8 cellular contexts compared by ENCODE assay signal in genomic region chr6:108074359-108075144, GRCh38. TPM values are rescaled to one million over a fixed set of nuclear protein-coding genes. Genes with fewer than 3 reads are reported as not detected.
A peak's percentile ranks its signal among the peaks of the same experiment; 100 is the strongest.
DNase-seq lines count a peak whose midpoint lies in the region; ATAC-seq and TF ChIP-seq lines count a peak whose summit lies in the region.

A gene with protein sequence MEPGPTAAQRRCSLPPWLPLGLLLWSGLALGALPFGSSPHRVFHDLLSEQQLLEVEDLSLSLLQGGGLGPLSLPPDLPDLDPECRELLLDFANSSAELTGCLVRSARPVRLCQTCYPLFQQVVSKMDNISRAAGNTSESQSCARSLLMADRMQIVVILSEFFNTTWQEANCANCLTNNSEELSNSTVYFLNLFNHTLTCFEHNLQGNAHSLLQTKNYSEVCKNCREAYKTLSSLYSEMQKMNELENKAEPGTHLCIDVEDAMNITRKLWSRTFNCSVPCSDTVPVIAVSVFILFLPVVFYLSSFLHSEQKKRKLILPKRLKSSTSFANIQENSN (minus strand): TSS chr6:108074741. CDS start chr6:108074651, 90 bp downstream.

- peak; percentile 88 for DNase-seq in A673 (ENCODE audit: low spot score)
- DNase-seq in NCI-H2227 (lab: John Stamatoyannopoulos, UW; ENCODE audit: unreplicated experiment), result peak; percentile 90
- peak; percentile 83 for DNase-seq in mammary epithelial cell
- peak; percentile 99 for DNase-seq in iPS-NIHi7 (ENCODE audit: extremely low spot score)
- peak; percentile 99 for DNase-seq in spleen

- no peaks in the 10 kb centered on the region for H3K27me3 ChIP-seq in A673 (replicated peaks; ENCODE audit: insufficient read depth, low read depth, low read length, poor library complexity)
- H3K27me3 ChIP-seq in mammary epithelial cell (ENCODE audit: insufficient read depth, low read length), result no peaks in the 10 kb centered on the region
- H3K27me3 ChIP-seq in spleen (replicated peaks in 1 of 7), result no peaks in the 10 kb centered on the region

- peak within 1 kb of the TSS; percentile 95 for H2AFZ ChIP-seq in mammary epithelial cell (ENCODE audit: low read depth, low read length)

- ATAC-seq in GM18867 (IDR thresholded peaks at IDR 0.05; ENCODE audit: unreplicated experiment), result peak; percentile 97
- peak; percentile 92 for ATAC-seq in HG03097 (IDR thresholded peaks at IDR 0.05; ENCODE audit: low FRiP score, unreplicated experiment)

- WGBS in mammary epithelial cell (ENCODE audit: low coverage, missing lambda C conversion rate), result 3% methylated on average over 5 of the region's 86 CpGs
- WGBS in spleen, 5 donors, result 0 to 1% (median 0%) methylated on average over 45 to 86 of the region's 86 CpGs

- H3K4me1 ChIP-seq in A673 (ENCODE audit: insufficient read depth, low read length, poor library complexity, severe bottlenecking), result no peaks in the 10 kb centered on the region
- peaks cover 11% of the 10 kb centered on the region for H3K4me1 ChIP-seq in mammary epithelial cell (ENCODE audit: insufficient read depth, low read length)
- H3K4me1 ChIP-seq in spleen, result peaks cover 12 to 50% (median 25%) of the 10 kb centered on the region in 6 donors

- H3K4me2 ChIP-seq in mammary epithelial cell (ENCODE audit: insufficient read depth, low read depth, low read length), result peak within 1 kb of the TSS; percentile 76

- H3K9ac ChIP-seq in mammary epithelial cell (ENCODE audit: insufficient read depth, low read length), result peak within 1 kb of the TSS; percentile 58

- POLR2A ChIA-PET in A673 (lab: Charles Lee; ENCODE audit: low non-redundant PET), result no interaction called here

- in situ Hi-C loops in mammary epithelial cell (cut with MboI; ENCODE audit: low sequenced_read_pairs in 2 of 2), result no loop called here

- H3K36me3 ChIP-seq in A673 (ENCODE audit: insufficient read depth, low read length, poor library complexity, severe bottlenecking) (no peaks in the 10 kb centered on the region), mammary epithelial cell (ENCODE audit: insufficient read depth, low read length) (no peaks in the 10 kb centered on the region), spleen (no peaks in the 10 kb centered on the region)

- TF ChIP-seq POLR2A in spleen (IDR thresholded peaks at IDR 0.05), result peak in 1 of 3 donors; percentile 32

- H3K27ac ChIP-seq in A673 (ENCODE audit: low read depth, low read length, poor library complexity, severe bottlenecking) (peak within 1 kb of the TSS; percentile 33), mammary epithelial cell (ENCODE audit: insufficient read depth, low read depth, low read length) (peak within 1 kb of the TSS; percentile 68), spleen (peak within 1 kb of the TSS; percentile 84 to 93 (median 90))

- no peak for TF ChIP-seq CTCF in A673 (conservative IDR thresholded peaks at IDR 0.05; ENCODE audit: low read depth, low read length)
- TF ChIP-seq CTCF in WI38 (IDR thresholded peaks at IDR 0.05; ENCODE audit: low read depth, low read length), result no peak
- TF ChIP-seq CTCF in mammary epithelial cell (conservative IDR thresholded peaks at IDR 0.05 in 1 of 2, IDR thresholded peaks at IDR 0.05 in 1 of 2; ENCODE audit: extremely low read depth in 1 of 2, insufficient read depth in 1 of 2, low read depth in 1 of 2, low read length in 2 of 2), result no peak
- TF ChIP-seq CTCF in spleen (IDR thresholded peaks at IDR 0.05 in 8 of 11, conservative IDR thresholded peaks at IDR 0.05 in 3 of 11), result peak in 1 of 11 experiments; percentile 17

- H3K4me3 ChIP-seq in A673 (ENCODE audit: low read depth, low read length, poor library complexity, severe bottlenecking), result peak within 1 kb of the TSS; percentile 94
- peak within 1 kb of the TSS; percentile 66 for H3K4me3 ChIP-seq in WI38 (ENCODE audit: low read depth, low read length)
- peak within 1 kb of the TSS; percentile 68 to 86 (median 74) for H3K4me3 ChIP-seq in mammary epithelial cell (replicated peaks in 1 of 3; ENCODE audit: insufficient read depth in 1 of 3, low read depth in 2 of 3, low read length in 3 of 3)
- H3K4me3 ChIP-seq in spleen, result peak within 1 kb of the TSS; percentile 70 to 99 (median 94)

- CTCF ChIA-PET in A673 (lab: Charles Lee), result no interaction called here
- CTCF ChIA-PET in mammary epithelial cell (lab: Charles Lee; ENCODE audit: low non-redundant PET), result no interaction called here

- H4K20me1 ChIP-seq in mammary epithelial cell (ENCODE audit: insufficient read depth, low read length), result no peaks in the 10 kb centered on the region

- peaks cover 25% of the 10 kb centered on the region for H3K79me2 ChIP-seq in mammary epithelial cell (ENCODE audit: insufficient read depth, low read length)

- dilution Hi-C loops in mammary epithelial cell (cut with HindIII; ENCODE audit: low sequenced_read_pairs), result no loop called here

- H3K9me3 ChIP-seq in A673 (ENCODE audit: low read depth, low read length, poor library complexity, severe bottlenecking) (no peaks in the 10 kb centered on the region), mammary epithelial cell (replicated peaks; ENCODE audit: insufficient read depth, low read length) (no peaks in the 10 kb centered on the region), spleen (no peaks in the 10 kb centered on the region)

- TSS peak; percentile 86 for BruUV-seq in A673 (replicated peaks; lab: Mats Ljungman, UMichigan)
- BruUV-seq in mammary epithelial cell (replicated peaks; lab: Mats Ljungman, UMichigan), result TSS peak; percentile 81

- intact Hi-C loops in A673 (cut with micrococcal nuclease; ENCODE audit: unreplicated experiment) (loop anchor here (1.0 kb wide), 1 partner anchor 40 kb away; no protein-coding TSS in a partner anchor), mammary epithelial cell (cut with micrococcal nuclease) (no loop called here), spleen (cut with DNase I; ENCODE audit: low total_unique reads) (no loop called here)

RNA-seq across cellular contexts. Expression of the gene that starts here (rescaled TPM):
- 19.7 and 23.8 TPM in 2 replicates for total RNA-seq in A673 (2021)
- 10 to 100 TPM; 40.0 to 80.5 TPM for total RNA-seq in mammary epithelial cell
- 10.3 TPM for polyA plus RNA-seq in mammary epithelial cell
- polyA minus RNA-seq in mammary epithelial cell, result 19.4 TPM
- 100 to 1,000 TPM in 3 of 7 donors, 10 to 100 TPM in 4; 51.2 to 146 (median 65.7) TPM for total RNA-seq in spleen
- 10 to 100 TPM; 12.5 to 15.3 (median 14.5) TPM for polyA plus RNA-seq in spleen

Comparison
In these comparisons a context has a peak if more than half of its experiments do, and no peak if none do; other contexts are left out.
1. Peak in every context shown above with its lines: DNase-seq, ATAC-seq, H3K4me3 ChIP-seq and H3K27ac ChIP-seq.
2. H3K27ac ChIP-seq: peak in every context shown above with its lines; median percentile 90 in spleen; 68 in mammary epithelial cell; 33 in A673.